In genomic region chr5:52961238-52961637, GRCh38 we compare ENCODE assay signal across 19 cellular contexts. TPM values are rescaled to one million over a fixed set of nuclear protein-coding genes. Genes with fewer than 3 reads are reported as not detected.
DNase-seq lines count a peak whose midpoint lies in the region; ATAC-seq, FAIRE-seq and TF ChIP-seq lines count a peak whose summit lies in the region.
"Had no signal": no experiment of that assay in that cellular context is flagged by ENCODE, and none has a peak within 500 bp of the region (broad histone marks: within the 10 kb centered on the region; RNA-seq: fewer than 3 reads in every experiment).

No MANE protein-coding gene starts in this region.

- H3K27me3 ChIP-seq in BJ (ENCODE audit: control insufficient read depth, insufficient read depth, low read length): no peaks in the 10 kb centered on the region
- no peaks in the 10 kb centered on the region for H3K27me3 ChIP-seq in RWPE2 (ENCODE audit: insufficient read depth, poor library complexity, severe bottlenecking)
- no peaks in the 10 kb centered on the region for H3K27me3 ChIP-seq in keratinocyte (ENCODE audit: control insufficient read depth, extremely low read depth, insufficient read depth, low read length)
- H3K27me3 ChIP-seq in body of pancreas: peaks cover 0 to 4% of the 10 kb centered on the region in 2 donors
- H3K27me3 ChIP-seq: hepatocyte, sigmoid colon had no signal

- H3K4me3 ChIP-seq in BJ (ENCODE audit: low read depth, low read length) (no peak overlapping the region), RWPE2 (ENCODE audit: severe bottlenecking) (no peak overlapping the region), keratinocyte (ENCODE audit: control insufficient read depth in 2 of 3, extremely low read depth in 1 of 3, insufficient read depth in 2 of 3, low read depth in 1 of 3, low read length in 3 of 3) (peak overlapping the region in 1 of 3 experiments; percentile 36), body of pancreas (no peak overlapping the region)
- H3K4me3 ChIP-seq: hepatocyte, sigmoid colon had no signal

- no peaks in the 10 kb centered on the region for H3K9me1 ChIP-seq in keratinocyte (ENCODE audit: control insufficient read depth, extremely low read depth, insufficient read depth, low read length)

- WGBS in body of pancreas, 2 donors: 6 to 30% methylated on average over 1 of the region's 1 CpG

- TF ChIP-seq CTCF in BJ (IDR thresholded peaks at IDR 0.05; ENCODE audit: insufficient read depth, low read depth, low read length) (no peak), RWPE2 (IDR thresholded peaks at IDR 0.05; ENCODE audit: poor library complexity, severe bottlenecking) (no peak), keratinocyte (optimal IDR thresholded peaks at IDR 0.05 in 1 of 3, IDR thresholded peaks at IDR 0.05 in 1 of 3, conservative IDR thresholded peaks at IDR 0.05 in 1 of 3; ENCODE audit: extremely low read depth in 1 of 3, insufficient read depth in 2 of 3, low read length in 3 of 3) (no peak), body of pancreas (IDR thresholded peaks at IDR 0.05) (no peak)

- H3K27ac ChIP-seq in RWPE2 (ENCODE audit: poor library complexity, severe bottlenecking): peak overlapping the region; percentile 52
- H3K27ac ChIP-seq in keratinocyte (ENCODE audit: control insufficient read depth, insufficient read depth, low read length): peak overlapping the region; percentile 37
- no peak overlapping the region for H3K27ac ChIP-seq in body of pancreas
- H3K27ac ChIP-seq: hepatocyte, sigmoid colon had no signal

- DNase-seq in BJ (ENCODE audit: low read depth) (peak; percentile 30), HPDE6-E6E7 (ENCODE audit: extremely low spot score) (peak; percentile 21), RWPE2 (ENCODE audit: low spot score) (no peak), keratinocyte (ENCODE audit: low read depth, low spot score) (peak; percentile 69), frontal cortex (ENCODE audit: low spot score in 2 of 2) (no peak), body of pancreas (no peak), AG08396 (ENCODE audit: low spot score) (no peak)
- no peak for DNase-seq in activated T-helper 1 cell treated with anti-CD3 and anti-CD28 coated beads, Interleukin-12 subunit alpha, Interleukin-12 subunit beta, Interleukin-2, Interleukin-4 antibody, amounts not matched to agents 30 ng/mL and 10 ng/mL and 1 ng/mL, durations not matched to agents 14 hours and 24 hours and 36 hours (ENCODE audit: low spot score)
- DNase-seq: activated naive CD4-positive, alpha-beta T cell treated with anti-CD3 and anti-CD28 coated beads for 36 hours; CD8-positive, alpha-beta memory T cell; central memory CD4-positive, alpha-beta T cell; naive thymus-derived CD4-positive, alpha-beta T cell; sigmoid colon; stimulated activated CD4-positive, alpha-beta T cell treated with anti-CD3 and anti-CD28 coated beads, Interleukin-4, amount 100 ng/mL, for 4 hours; T-helper 1 cell had no signal

- no peaks in the 10 kb centered on the region for H4K20me1 ChIP-seq in keratinocyte (ENCODE audit: control insufficient read depth, extremely low read depth, insufficient read depth, low read length)

- TF ChIP-seq POLR2A in body of pancreas (IDR thresholded peaks at IDR 0.05): no peak

- H3K4me1 Mint-ChIP-seq in activated T-helper 1 cell treated with anti-CD3 and anti-CD28 coated beads, Interleukin-12 subunit alpha, Interleukin-12 subunit beta, Interleukin-2, Interleukin-4 antibody, amounts not matched to agents 30 ng/mL and 10 ng/mL and 1 ng/mL, durations not matched to agents 14 hours and 24 hours and 36 hours (ENCODE audit: low read depth): no peaks in the 10 kb centered on the region
- H3K4me1 Mint-ChIP-seq: CD8-positive, alpha-beta memory T cell; naive thymus-derived CD4-positive, alpha-beta T cell had no signal

- no peaks in the 10 kb centered on the region for H3K36me3 Mint-ChIP-seq in activated T-helper 1 cell treated with anti-CD3 and anti-CD28 coated beads, Interleukin-12 subunit alpha, Interleukin-12 subunit beta, Interleukin-2, Interleukin-4 antibody, amounts not matched to agents 30 ng/mL and 10 ng/mL and 1 ng/mL, durations not matched to agents 14 hours and 24 hours and 36 hours (ENCODE audit: low read depth)
- H3K36me3 Mint-ChIP-seq: CD8-positive, alpha-beta memory T cell; naive thymus-derived CD4-positive, alpha-beta T cell; type B pancreatic cell had no signal

- FAIRE-seq in keratinocyte (lab: Jason Lieb, UNC) (peak; percentile 99), frontal cortex (lab: Jason Lieb, UNC) (no peak)
- FAIRE-seq: endometrium, GM18507 had no signal

- H3K36me3 ChIP-seq in BJ (ENCODE audit: control insufficient read depth, insufficient read depth, low read length) (no peaks in the 10 kb centered on the region), RWPE2 (ENCODE audit: low read depth) (no peaks in the 10 kb centered on the region), keratinocyte (ENCODE audit: control insufficient read depth in 2 of 2, extremely low read depth in 1 of 2, insufficient read depth in 2 of 2, low read length in 2 of 2) (no peaks in the 10 kb centered on the region), body of pancreas (replicated peaks in 1 of 2; ENCODE audit: insufficient read depth in 1 of 2, low read depth in 2 of 2) (no peaks in the 10 kb centered on the region)

- H3K27ac Mint-ChIP-seq in activated T-helper 1 cell treated with anti-CD3 and anti-CD28 coated beads, Interleukin-12 subunit alpha, Interleukin-12 subunit beta, Interleukin-2, Interleukin-4 antibody, amounts not matched to agents 30 ng/mL and 10 ng/mL and 1 ng/mL, durations not matched to agents 14 hours and 24 hours and 36 hours: no peak overlapping the region
- H3K27ac Mint-ChIP-seq: activated naive CD4-positive, alpha-beta T cell treated with anti-CD3 and anti-CD28 coated beads for 36 hours; CD8-positive, alpha-beta memory T cell; naive thymus-derived CD4-positive, alpha-beta T cell; type B pancreatic cell had no signal

- H3K4me2 ChIP-seq in keratinocyte (ENCODE audit: control insufficient read depth, extremely low read depth, insufficient read depth, low read depth, low read length): peak overlapping the region; percentile 59
- H3K4me2 ChIP-seq: hepatocyte had no signal

- H3K9me3 Mint-ChIP-seq in activated T-helper 1 cell treated with anti-CD3 and anti-CD28 coated beads, Interleukin-12 subunit alpha, Interleukin-12 subunit beta, Interleukin-2, Interleukin-4 antibody, amounts not matched to agents 30 ng/mL and 10 ng/mL and 1 ng/mL, durations not matched to agents 14 hours and 24 hours and 36 hours: no peaks in the 10 kb centered on the region
- H3K9me3 Mint-ChIP-seq: type B pancreatic cell had no signal

- ATAC-seq in RWPE2 (ENCODE audit: low read depth) (no peak; the same call in 2 of the 3 replicates), body of pancreas (no peak)
- ATAC-seq: naive thymus-derived CD4-positive, alpha-beta T cell had no signal

- no peaks in the 10 kb centered on the region for H3K9me3 ChIP-seq in RWPE2 (ENCODE audit: severe bottlenecking)
- no peaks in the 10 kb centered on the region for H3K9me3 ChIP-seq in keratinocyte (ENCODE audit: control insufficient read depth, low read depth, low read length)
- H3K9me3 ChIP-seq in body of pancreas: no peaks in the 10 kb centered on the region
- H3K9me3 ChIP-seq: sigmoid colon had no signal

- peaks cover 13% of the 10 kb centered on the region for H3K4me1 ChIP-seq in RWPE2 (ENCODE audit: insufficient read depth, poor library complexity, severe bottlenecking)
- H3K4me1 ChIP-seq in keratinocyte (ENCODE audit: control insufficient read depth, extremely low read depth, insufficient read depth, low read length): peaks cover 31% of the 10 kb centered on the region
- no peaks in the 10 kb centered on the region for H3K4me1 ChIP-seq in body of pancreas
- H3K4me1 ChIP-seq: sigmoid colon had no signal

- dilution Hi-C loops in keratinocyte (cut with MboI; ENCODE audit: extremely low pct_ligation_motif_present, low sequenced_read_pairs): no loop called here

- no peaks in the 10 kb centered on the region for H3K79me2 ChIP-seq in keratinocyte (ENCODE audit: control insufficient read depth, insufficient read depth, low read length)
- H3K79me2 ChIP-seq: hepatocyte had no signal

- intact Hi-C loops in activated T-helper 1 cell treated with anti-CD3 and anti-CD28 coated beads, Interleukin-12 subunit alpha, Interleukin-12 subunit beta, Interleukin-2, Interleukin-4 antibody, amounts not matched to agents 30 ng/mL and 10 ng/mL and 1 ng/mL, durations not matched to agents 14 hours and 24 hours and 36 hours (cut with micrococcal nuclease): no loop called here
- intact Hi-C loops in body of pancreas (cut with DNase I): no loop called here

- H3K4me3 Mint-ChIP-seq in activated T-helper 1 cell treated with anti-CD3 and anti-CD28 coated beads, Interleukin-12 subunit alpha, Interleukin-12 subunit beta, Interleukin-2, Interleukin-4 antibody, amounts not matched to agents 30 ng/mL and 10 ng/mL and 1 ng/mL, durations not matched to agents 14 hours and 24 hours and 36 hours: no peak overlapping the region
- H3K4me3 Mint-ChIP-seq: activated naive CD4-positive, alpha-beta T cell treated with anti-CD3 and anti-CD28 coated beads for 36 hours; CD8-positive, alpha-beta memory T cell; naive thymus-derived CD4-positive, alpha-beta T cell; type B pancreatic cell had no signal

- POLR2A ChIA-PET in BJ (lab: Charles Lee): interaction anchor here (0.6 kb wide), 1 partner anchor 28 kb away, joined by 4 read pairs; no protein-coding TSS in a partner anchor

- H2AFZ ChIP-seq in keratinocyte (ENCODE audit: control insufficient read depth, low read length): no peak overlapping the region
- H2AFZ ChIP-seq: hepatocyte had no signal

- CTCF ChIA-PET in BJ (lab: Yijun Ruan, JAX): interaction anchor here (2.1 to 2.4 kb wide), 2 partner anchors 12 to 131 kb away, joined by 8 to 13 read pairs; no protein-coding TSS in a partner anchor

- peaks cover 14% of the 10 kb centered on the region for H3K27me3 Mint-ChIP-seq in activated T-helper 1 cell treated with anti-CD3 and anti-CD28 coated beads, Interleukin-12 subunit alpha, Interleukin-12 subunit beta, Interleukin-2, Interleukin-4 antibody, amounts not matched to agents 30 ng/mL and 10 ng/mL and 1 ng/mL, durations not matched to agents 14 hours and 24 hours and 36 hours (ENCODE audit: insufficient read depth)
- H3K27me3 Mint-ChIP-seq: type B pancreatic cell had no signal

- no peak overlapping the region for H3K9ac ChIP-seq in keratinocyte (ENCODE audit: control insufficient read depth, extremely low read depth, insufficient read depth, low read length)

RNA-seq across cellular contexts. Expression of gene ITGA2, which starts 27.9 kb away (rescaled TPM):
- 5.3 and 10.1 TPM in 2 replicates for polyA plus RNA-seq in BJ (2011; rRNA removed)
- polyA minus RNA-seq in BJ (2011; rRNA and poly(A)+ RNA removed): 8.4 and 10.4 TPM in 2 replicates
- polyA plus RNA-seq in keratinocyte: 75.4 to 112 TPM (median 107 TPM) in 3 replicates
- polyA plus RNA-seq in keratinocyte (2011; ENCODE audit: low read depth): 8.1 TPM
- 14.3 and 31.7 TPM in 2 replicates for polyA plus RNA-seq in keratinocyte (2011; cell fraction: cytosol; rRNA removed)
- polyA plus RNA-seq in keratinocyte (2011; cell fraction: nucleus; rRNA removed): 139 and 168 TPM in 2 replicates
- polyA plus RNA-seq in keratinocyte (2012; ENCODE audit: low replicate concordance): 21.1 and 96.1 TPM in 2 replicates
- 143 to 270 TPM (median 175 TPM) in 3 replicates for polyA minus RNA-seq in keratinocyte
- polyA minus RNA-seq in keratinocyte (2011; cell fraction: cytosol; rRNA and poly(A)+ RNA removed): 71.6 TPM
- 267 and 529 TPM in 2 replicates for polyA minus RNA-seq in keratinocyte (2011; cell fraction: nucleus; rRNA and poly(A)+ RNA removed)
- 2.0 TPM for total RNA-seq in frontal cortex
- total RNA-seq in activated T-helper 1 cell treated with anti-CD3 and anti-CD28 coated beads, Interleukin-12 subunit alpha, Interleukin-12 subunit beta, Interleukin-2, Interleukin-4 antibody, amounts not matched to agents 30 ng/mL and 10 ng/mL and 1 ng/mL, durations not matched to agents 14 hours and 24 hours and 36 hours: 3.1 and 3.2 TPM in 2 replicates
- total RNA-seq in body of pancreas: 1 to 10 TPM; 4.0 to 4.4 TPM

Comparison
In these comparisons a context has a peak if more than half of its experiments do, and no peak if none do; other contexts are left out.
1. DNase-seq: peak in BJ (single experiment), HPDE6-E6E7 (single experiment) and keratinocyte (single experiment); none in RWPE2 (single experiment), frontal cortex (0 of 2), activated T-helper 1 cell treated with anti-CD3 and anti-CD28 coated beads, Interleukin-12 subunit alpha, Interleukin-12 subunit beta, Interleukin-2, Interleukin-4 antibody, amounts not matched to agents 30 ng/mL and 10 ng/mL and 1 ng/mL, durations not matched to agents 14 hours and 24 hours and 36 hours (single experiment), body of pancreas (0 of 4) and AG08396 (single experiment).
2. H3K27ac ChIP-seq: peak in RWPE2 (single experiment) and keratinocyte (single experiment); none in body of pancreas (0 of 4).